17 cellular contexts compared by ENCODE assay signal in genomic region chr10:114545071-114545470, GRCh38.
DNase-seq lines count a peak whose midpoint lies in the region; ATAC-seq, FAIRE-seq and TF ChIP-seq lines count a peak whose summit lies in the region.
"Had no signal": no experiment of that assay in that cellular context is flagged by ENCODE, and none has a peak within 500 bp of the region (broad histone marks: within the 10 kb centered on the region; RNA-seq: fewer than 3 reads in every experiment).

No MANE protein-coding gene starts in this region.

- no peaks in the 10 kb centered on the region for H3K27me3 Mint-ChIP-seq in stimulated activated naive CD8-positive, alpha-beta T cell treated with anti-CD3 and anti-CD28 coated beads, Interleukin-15, Interleukin-2, amounts not matched to agents 100 ng/mL and 50 ng/mL, for 24 hours
- H3K27me3 Mint-ChIP-seq in activated CD4-positive, alpha-beta memory T cell treated with anti-CD3 and anti-CD28 coated beads, Interleukin-2, amount 10 ng/mL, durations not matched to agents 7 days and 5 days, result no peaks in the 10 kb centered on the region
- H3K27me3 Mint-ChIP-seq in neural progenitor cell (ENCODE audit: insufficient read depth, low read depth), result no peaks in the 10 kb centered on the region

- no peaks in the 10 kb centered on the region for H3K9me3 ChIP-seq in esophagus squamous epithelium
- H3K9me3 ChIP-seq in neural progenitor cell (ENCODE audit: low read depth), result no peaks in the 10 kb centered on the region
- no peaks in the 10 kb centered on the region for H3K9me3 ChIP-seq in ascending aorta
- H3K9me3 ChIP-seq: BE2C, gastroesophageal sphincter, upper lobe of right lung had no signal

- H3K4me2 ChIP-seq in neural progenitor cell, result no peak overlapping the region
- H3K4me2 ChIP-seq: GM23338 had no signal

- no peak for DNase-seq in stimulated activated naive CD8-positive, alpha-beta T cell treated with anti-CD3 and anti-CD28 coated beads, Interleukin-15, Interleukin-2, amounts not matched to agents 100 U/mL and 50 U/mL, for 24 hours
- no peak for DNase-seq in activated CD4-positive, alpha-beta memory T cell treated with anti-CD3 and anti-CD28 coated beads, Interleukin-2, amount 10 ng/mL, durations not matched to agents 7 days and 5 days
- DNase-seq in esophagus squamous epithelium (lab: John Stamatoyannopoulos, UW) (no peak), Ammon's horn (ENCODE audit: low spot score) (no peak), neural progenitor cell (ENCODE audit: low spot score) (no peak), D721Med (ENCODE audit: insufficient read length, low spot score) (no peak), ascending aorta (ENCODE audit: low spot score in 2 of 2) (no peak)
- DNase-seq: aorta, BE2C, NCI-H1930, NCI-H69, SHP77, upper lobe of right lung had no signal

- TF ChIP-seq POLR2A in esophagus squamous epithelium (IDR thresholded peaks at IDR 0.05), result no peak

- TF ChIP-seq CTCF in esophagus squamous epithelium (IDR thresholded peaks at IDR 0.05), result no peak
- TF ChIP-seq CTCF in neural progenitor cell (IDR thresholded peaks at IDR 0.05), result no peak
- no peak for TF ChIP-seq CTCF in D721Med (IDR thresholded peaks at IDR 0.05; ENCODE audit: insufficient read depth, missing control alignments)
- no peak for TF ChIP-seq CTCF in ascending aorta (IDR thresholded peaks at IDR 0.05)

- H3K36me3 ChIP-seq in esophagus squamous epithelium, result peaks cover 0 to 31% (median 0%) of the 10 kb centered on the region in 3 donors
- no peaks in the 10 kb centered on the region for H3K36me3 ChIP-seq in neural progenitor cell
- H3K36me3 ChIP-seq in ascending aorta, result no peaks in the 10 kb centered on the region
- H3K36me3 ChIP-seq: upper lobe of right lung had no signal

- ATAC-seq in stimulated activated naive CD8-positive, alpha-beta T cell treated with anti-CD3 and anti-CD28 coated beads, Interleukin-15, Interleukin-2, amounts not matched to agents 100 U/mL and 50 U/mL, for 24 hours, result no peak
- ATAC-seq: gastroesophageal sphincter, GM23338 had no signal

- intact Hi-C loops in esophagus squamous epithelium (cut with DNase I) (loop anchor here (5.0 to 10.0 kb wide), 2 partner anchors 73 to 230 kb away; no protein-coding TSS in a partner anchor), ascending aorta (cut with DNase I) (no loop called here)

- H3K79me2 ChIP-seq in neural progenitor cell (ENCODE audit: low read depth), result no peaks in the 10 kb centered on the region

- WGBS in esophagus squamous epithelium, 2 donors, result 79 to 80% methylated on average over 7 to 10 of the region's 10 CpGs

- H3K4me3 Mint-ChIP-seq in stimulated activated naive CD8-positive, alpha-beta T cell treated with anti-CD3 and anti-CD28 coated beads, Interleukin-15, Interleukin-2, amounts not matched to agents 100 ng/mL and 50 ng/mL, for 24 hours, result peak overlapping the region; percentile 76
- no peak overlapping the region for H3K4me3 Mint-ChIP-seq in activated CD4-positive, alpha-beta memory T cell treated with anti-CD3 and anti-CD28 coated beads, Interleukin-2, amount 10 ng/mL, durations not matched to agents 7 days and 5 days
- no peak overlapping the region for H3K4me3 Mint-ChIP-seq in neural progenitor cell
- H3K4me3 Mint-ChIP-seq: GM23338 had no signal

- H3K4me1 ChIP-seq in esophagus squamous epithelium (peaks cover 36 to 85% (median 36%) of the 10 kb centered on the region in 3 donors), neural progenitor cell (peaks cover 8% of the 10 kb centered on the region), ascending aorta (no peaks in the 10 kb centered on the region)
- H3K4me1 ChIP-seq: BE2C had no signal

- no peaks in the 10 kb centered on the region for H3K27me3 ChIP-seq in esophagus squamous epithelium
- H3K27me3 ChIP-seq in neural progenitor cell, result no peaks in the 10 kb centered on the region
- H3K27me3 ChIP-seq in ascending aorta, result no peaks in the 10 kb centered on the region
- H3K27me3 ChIP-seq: BE2C, gastroesophageal sphincter, upper lobe of right lung had no signal

- peaks cover 83% of the 10 kb centered on the region for H3K4me1 Mint-ChIP-seq in stimulated activated naive CD8-positive, alpha-beta T cell treated with anti-CD3 and anti-CD28 coated beads, Interleukin-15, Interleukin-2, amounts not matched to agents 100 ng/mL and 50 ng/mL, for 24 hours (ENCODE audit: low read depth)
- peaks cover 80% of the 10 kb centered on the region for H3K4me1 Mint-ChIP-seq in activated CD4-positive, alpha-beta memory T cell treated with anti-CD3 and anti-CD28 coated beads, Interleukin-2, amount 10 ng/mL, durations not matched to agents 7 days and 5 days
- peaks cover 5% of the 10 kb centered on the region for H3K4me1 Mint-ChIP-seq in neural progenitor cell
- H3K4me1 Mint-ChIP-seq: GM23338 had no signal

- no peaks in the 10 kb centered on the region for H4K20me1 ChIP-seq in neural progenitor cell (ENCODE audit: low read depth)

- H3K36me3 Mint-ChIP-seq in stimulated activated naive CD8-positive, alpha-beta T cell treated with anti-CD3 and anti-CD28 coated beads, Interleukin-15, Interleukin-2, amounts not matched to agents 100 ng/mL and 50 ng/mL, for 24 hours (ENCODE audit: low read depth), result no peaks in the 10 kb centered on the region
- no peaks in the 10 kb centered on the region for H3K36me3 Mint-ChIP-seq in activated CD4-positive, alpha-beta memory T cell treated with anti-CD3 and anti-CD28 coated beads, Interleukin-2, amount 10 ng/mL, durations not matched to agents 7 days and 5 days (ENCODE audit: low read depth)
- peaks cover 2% of the 10 kb centered on the region for H3K36me3 Mint-ChIP-seq in neural progenitor cell

- no peaks in the 10 kb centered on the region for H3K9me3 Mint-ChIP-seq in stimulated activated naive CD8-positive, alpha-beta T cell treated with anti-CD3 and anti-CD28 coated beads, Interleukin-15, Interleukin-2, amounts not matched to agents 100 ng/mL and 50 ng/mL, for 24 hours
- no peaks in the 10 kb centered on the region for H3K9me3 Mint-ChIP-seq in activated CD4-positive, alpha-beta memory T cell treated with anti-CD3 and anti-CD28 coated beads, Interleukin-2, amount 10 ng/mL, durations not matched to agents 7 days and 5 days
- H3K9me3 Mint-ChIP-seq in neural progenitor cell, result peaks cover 4% of the 10 kb centered on the region
- H3K9me3 Mint-ChIP-seq: GM23338 had no signal

- H3F3A ChIP-seq in neural progenitor cell (ENCODE audit: low read depth), result no peaks in the 10 kb centered on the region

- H2AFZ ChIP-seq in neural progenitor cell (replicated peaks), result no peak overlapping the region
- H2AFZ ChIP-seq: GM23338 had no signal

- POLR2A ChIA-PET in activated CD4-positive, alpha-beta memory T cell treated with anti-CD3 and anti-CD28 coated beads, Interleukin-2, amount 10 ng/mL, durations not matched to agents 7 days and 5 days (lab: Charles Lee), result interaction anchor here (0.6 to 10.0 kb wide), 9 partner anchors 20 to 277 kb away, joined by 3 to 211 read pairs (median 10); partner anchors contain the start of gene FHIP2A

- H3K27ac ChIP-seq in esophagus squamous epithelium (peak overlapping the region; percentile 74 to 90 (median 84)), neural progenitor cell (no peak overlapping the region), ascending aorta (no peak overlapping the region)
- H3K27ac ChIP-seq: gastroesophageal sphincter, KMS-11, upper lobe of right lung had no signal

- FAIRE-seq in D721Med (lab: Jason Lieb, UNC), result no peak

- peak overlapping the region; percentile 91 for H3K27ac Mint-ChIP-seq in stimulated activated naive CD8-positive, alpha-beta T cell treated with anti-CD3 and anti-CD28 coated beads, Interleukin-15, Interleukin-2, amounts not matched to agents 100 ng/mL and 50 ng/mL, for 24 hours
- H3K27ac Mint-ChIP-seq in activated CD4-positive, alpha-beta memory T cell treated with anti-CD3 and anti-CD28 coated beads, Interleukin-2, amount 10 ng/mL, durations not matched to agents 7 days and 5 days, result peak overlapping the region; percentile 98
- no peak overlapping the region for H3K27ac Mint-ChIP-seq in neural progenitor cell
- H3K27ac Mint-ChIP-seq: GM23338 had no signal

- H3K9ac ChIP-seq in neural progenitor cell, result no peak overlapping the region
- H3K9ac ChIP-seq: KMS-11 had no signal

- H3K4me3 ChIP-seq in esophagus squamous epithelium (no peak overlapping the region), neural progenitor cell (no peak overlapping the region), ascending aorta (no peak overlapping the region)
- H3K4me3 ChIP-seq: gastroesophageal sphincter, GM23338, upper lobe of right lung had no signal

- CTCF ChIA-PET in activated CD4-positive, alpha-beta memory T cell treated with anti-CD3 and anti-CD28 coated beads, Interleukin-2, amount 10 ng/mL, durations not matched to agents 7 days and 5 days (lab: Charles Lee), result interaction anchor here (0.7 to 8.8 kb wide), 12 partner anchors 11 to 284 kb away, joined by 3 to 93 read pairs (median 6); partner anchors contain the start of gene FHIP2A

Comparison
In these comparisons a context has a peak if more than half of its experiments do, and no peak if none do; other contexts are left out.
1. H3K27ac ChIP-seq: peak in esophagus squamous epithelium (4 of 4); none in neural progenitor cell (single experiment) and ascending aorta (0 of 2).